9 cellular contexts compared by ENCODE assay signal in genomic region chr3:71131385-71131871, GRCh38.
A peak's percentile ranks its signal among the peaks of the same experiment; 100 is the strongest.
DNase-seq lines count a peak whose midpoint lies in the region; ATAC-seq and TF ChIP-seq lines count a peak whose summit lies in the region.
"Had no signal": no experiment of that assay in that cellular context is flagged by ENCODE, and none has a peak within 500 bp of the region (broad histone marks: within the 10 kb centered on the region; RNA-seq: fewer than 3 reads in every experiment).

No MANE protein-coding gene starts in this region.

- H3K9me3 Mint-ChIP-seq in activated B cell treated with CpG ODN at 0.5 μM for 24 hours = no peaks in the 10 kb centered on the region

- CTCF ChIA-PET in HEK293 (lab: Yijun Ruan, JAX) (interaction anchor here (0.7 kb wide), 1 partner anchor 44 kb away, joined by 3 read pairs; no protein-coding TSS in a partner anchor), activated B cell treated with CpG ODN at 0.5 μM for 24 hours (lab: Charles Lee) (interaction anchor here (0.7 to 1.5 kb wide), 5 partner anchors 11 to 61 kb away, joined by 3 to 5 read pairs (median 4); no protein-coding TSS in a partner anchor)

- peak overlapping the region; percentile 93 for H3K27ac Mint-ChIP-seq in activated B cell treated with CpG ODN at 0.5 μM for 24 hours

- POLR2A ChIA-PET in HEK293 (lab: Yijun Ruan, JAX) = no interaction called here
- POLR2A ChIA-PET in activated B cell treated with CpG ODN at 0.5 μM for 24 hours (lab: Charles Lee) = interaction anchor here (0.6 to 11.5 kb wide), 31 partner anchors 8 to 1316 kb away, joined by 3 to 339 read pairs (median 8); partner anchors contain the start of gene FOXP1

- peaks cover 35% of the 10 kb centered on the region for H3K4me1 ChIP-seq in HEK293 (ENCODE audit: control insufficient read depth, insufficient read depth, low read length)
- H3K4me1 ChIP-seq in spleen = peaks cover 35 to 90% (median 57%) of the 10 kb centered on the region in 6 donors

- H3K9me3 ChIP-seq in HEK293 (ENCODE audit: control insufficient read depth, insufficient read depth, low read depth, low read length) (no peaks in the 10 kb centered on the region), spleen (no peaks in the 10 kb centered on the region)

- no peaks in the 10 kb centered on the region for H3K27me3 ChIP-seq in spleen (replicated peaks in 1 of 7)

- intact Hi-C loops in activated B cell treated with CpG ODN at 0.5 μM for 24 hours (cut with micrococcal nuclease) (loop anchor here (2.0 to 5.0 kb wide), 3 partner anchors 173 to 455 kb away; no protein-coding TSS in a partner anchor), spleen (cut with DNase I; ENCODE audit: low total_unique reads) (no loop called here)

- H3K4me1 Mint-ChIP-seq in activated B cell treated with CpG ODN at 0.5 μM for 24 hours = peaks cover 80% of the 10 kb centered on the region

- 67 to 83% (median 78%) methylated on average over 5 of the region's 5 CpGs for whole genome bisulfite sequencing in spleen, 5 donors

- H3K27me3 Mint-ChIP-seq in activated B cell treated with CpG ODN at 0.5 μM for 24 hours = no peaks in the 10 kb centered on the region

- H3K36me3 Mint-ChIP-seq in activated B cell treated with CpG ODN at 0.5 μM for 24 hours (ENCODE audit: low read depth) = peaks cover 40% of the 10 kb centered on the region

- ATAC-seq in activated B cell treated with CpG ODN at 0.5 μM for 24 hours (ENCODE audit: low read depth) (no peak), HG02973 (IDR thresholded peaks at IDR 0.05; ENCODE audit: unreplicated experiment) (no peak)
- ATAC-seq: Panc1 had no signal

- H3K4me3 ChIP-seq in HEK293 (ENCODE audit: low read depth, low read length) (no peak overlapping the region), spleen (no peak overlapping the region)

- peak overlapping the region; percentile 88 for H3K4me3 Mint-ChIP-seq in activated B cell treated with CpG ODN at 0.5 μM for 24 hours

- no peak overlapping the region for H3K27ac ChIP-seq in HEK293 (ENCODE audit: extremely low read depth, low read depth, low read length)
- peak overlapping the region; percentile 80 to 95 (median 90) for H3K27ac ChIP-seq in spleen

- TF ChIP-seq CTCF in HEK293 (tag by site-specific recombination; IDR thresholded peaks at IDR 0.05) (no peak), activated B cell treated with CpG ODN at 0.5 μM for 24 hours (IDR thresholded peaks at IDR 0.05) (no peak), spleen (IDR thresholded peaks at IDR 0.05 in 8 of 11, conservative IDR thresholded peaks at IDR 0.05 in 3 of 11) (no peak)

- H3K36me3 ChIP-seq in HEK293 (ENCODE audit: control insufficient read depth in 2 of 2, insufficient read depth in 1 of 2, low read length in 2 of 2) (no peaks in the 10 kb centered on the region), spleen (no peaks in the 10 kb centered on the region)

- DNase-seq in activated B cell treated with CpG ODN at 0.5 μM for 24 hours = no peak
- peak; percentile 20 for DNase-seq in globus pallidus (ENCODE audit: low spot score)
- no peak for DNase-seq in spleen
- DNase-seq in Ammon's horn (ENCODE audit: low spot score) = no peak
- no peak for DNase-seq in NCI-H748 treated with DMSO at 0.1 percent for 48 hours (lab: John Stamatoyannopoulos, UW)
- DNase-seq: foreskin fibroblast had no signal

- TF ChIP-seq POLR2A in spleen (IDR thresholded peaks at IDR 0.05) = no peak

TF ChIP-seq in HEK293, 187 proteins besides CTCF, POLR2A, EP300 and RAD21:
- TF ChIP-seq ZNF175 (tag by site-specific recombination; IDR thresholded peaks at IDR 0.05) (no peak), ZNF529 (tag by site-specific recombination; IDR thresholded peaks at IDR 0.05; ENCODE audit: insufficient replicate concordance) (no peak), PRDM10 (tag by site-specific recombination; IDR thresholded peaks at IDR 0.05) (no peak), ZNF214 (tag by site-specific recombination; IDR thresholded peaks at IDR 0.05; ENCODE audit: borderline replicate concordance) (no peak), ZNF211 (tag by site-specific recombination; IDR thresholded peaks at IDR 0.05; ENCODE audit: low read depth) (no peak), ZBTB7A (tag by site-specific recombination; IDR thresholded peaks at IDR 0.05; ENCODE audit: low read depth) (no peak), ZNF362 (tag by site-specific recombination; IDR thresholded peaks at IDR 0.05) (0 out of 2 replicates have a peak, but pooled peaks have one; percentile 19)
TF ChIP-seq in HEK293: peak in this region for 1.
